In genomic region chr5:6181147-6181729, GRCh38 we compare ENCODE assay signal across 18 cellular contexts.
DNase-seq lines count a peak whose midpoint lies in the region; ATAC-seq and TF ChIP-seq lines count a peak whose summit lies in the region.
"Had no signal": no experiment of that assay in that cellular context is flagged by ENCODE, and none has a peak within 500 bp of the region (broad histone marks: within the 10 kb centered on the region; RNA-seq: fewer than 3 reads in every experiment).

No MANE protein-coding gene starts in this region.

- H3K4me3 Mint-ChIP-seq in stimulated activated naive CD8-positive, alpha-beta T cell treated with anti-CD3 and anti-CD28 coated beads, Interleukin-15, amount 100 ng/mL, for 72 hours: no peak overlapping the region
- H3K4me3 Mint-ChIP-seq: CD14-positive monocyte; T-helper 1 cell treated with Interleukin-12 subunit alpha and Interleukin-12 subunit beta and Interleukin-4 antibody, amounts not matched to agents 30 μg/mL and 1 μg/mL, for 36 hours had no signal

- H3K9me3 ChIP-seq in esophagus muscularis mucosa (no peaks in the 10 kb centered on the region), vagina (no peaks in the 10 kb centered on the region), aorta (ENCODE audit: control insufficient read depth, low read length) (no peaks in the 10 kb centered on the region)
- H3K9me3 ChIP-seq: HAP-1, SK-N-SH had no signal

- H3K4me1 ChIP-seq in esophagus muscularis mucosa: no peaks in the 10 kb centered on the region
- H3K4me1 ChIP-seq in vagina: no peaks in the 10 kb centered on the region
- no peaks in the 10 kb centered on the region for H3K4me1 ChIP-seq in aorta (ENCODE audit: control insufficient read depth in 1 of 2, insufficient read depth in 2 of 2, low read length in 2 of 2)
- H3K4me1 ChIP-seq: HAP-1 had no signal

- TF ChIP-seq POLR2A in esophagus muscularis mucosa (IDR thresholded peaks at IDR 0.05; ENCODE audit: low read depth) (no peak), vagina (IDR thresholded peaks at IDR 0.05) (no peak)

- H3K9me3 Mint-ChIP-seq in stimulated activated naive CD8-positive, alpha-beta T cell treated with anti-CD3 and anti-CD28 coated beads, Interleukin-15, amount 100 ng/mL, for 72 hours: peaks cover 0 to 6% of the 10 kb centered on the region in 2 donors
- H3K9me3 Mint-ChIP-seq: T-helper 1 cell treated with Interleukin-12 subunit alpha and Interleukin-12 subunit beta and Interleukin-4 antibody, amounts not matched to agents 30 μg/mL and 1 μg/mL, for 36 hours had no signal

- TF ChIP-seq CTCF in esophagus muscularis mucosa (IDR thresholded peaks at IDR 0.05): no peak
- no peak for TF ChIP-seq CTCF in vagina (IDR thresholded peaks at IDR 0.05)

- no peak overlapping the region for H3K4me3 ChIP-seq in esophagus muscularis mucosa
- H3K4me3 ChIP-seq in vagina: no peak overlapping the region
- no peak overlapping the region for H3K4me3 ChIP-seq in aorta (ENCODE audit: low read length in 2 of 2)
- H3K4me3 ChIP-seq: HAP-1 had no signal

- intact Hi-C loops in esophagus muscularis mucosa (cut with DNase I) (no loop called here), vagina (cut with DNase I) (no loop called here), aorta (cut with DNase I) (no loop called here)

- WGBS in esophagus muscularis mucosa: 67% methylated on average over 5 of the region's 5 CpGs
- 71 to 85% methylated on average over 5 of the region's 5 CpGs for WGBS in aorta, 2 donors

- H3K27me3 ChIP-seq in esophagus muscularis mucosa (no peaks in the 10 kb centered on the region), vagina (no peaks in the 10 kb centered on the region), aorta (ENCODE audit: control insufficient read depth in 1 of 2, insufficient read depth in 2 of 2, low read length in 1 of 2) (no peaks in the 10 kb centered on the region)

- DNase-seq in stimulated activated naive CD8-positive, alpha-beta T cell treated with anti-CD3 and anti-CD28 coated beads, Interleukin-15, amount 100 ng/mL, for 72 hours: no peak
- DNase-seq in stimulated activated naive CD8-positive, alpha-beta T cell treated with anti-CD3 and anti-CD28 coated beads, Interleukin-15, Interleukin-2, amounts not matched to agents 100 U/mL and 50 U/mL, for 24 hours: no peak
- DNase-seq in NCI-H748 (lab: John Stamatoyannopoulos, UW; ENCODE audit: unreplicated experiment) (peak; percentile 62), esophagus muscularis mucosa (ENCODE audit: extremely low spot score) (peak; percentile 82), vagina (ENCODE audit: extremely low spot score in 2 of 2) (peak; percentile 62 to 81), pons (ENCODE audit: low spot score) (no peak), aorta (no peak)
- DNase-seq: COR-L47, DMS53, NCI-H2029, NCI-H446, Right ventricle myocardium superior, SK-N-SH had no signal

- no peaks in the 10 kb centered on the region for H3K4me1 Mint-ChIP-seq in stimulated activated naive CD8-positive, alpha-beta T cell treated with anti-CD3 and anti-CD28 coated beads, Interleukin-15, amount 100 ng/mL, for 72 hours
- H3K4me1 Mint-ChIP-seq: CD14-positive monocyte had no signal

- peak; percentile 22 for ATAC-seq in stimulated activated naive CD8-positive, alpha-beta T cell treated with anti-CD3 and anti-CD28 coated beads, Interleukin-15, amount 100 ng/mL, for 72 hours
- ATAC-seq in stimulated activated naive CD8-positive, alpha-beta T cell treated with anti-CD3 and anti-CD28 coated beads, Interleukin-15, Interleukin-2, amounts not matched to agents 100 U/mL and 50 U/mL, for 24 hours: no peak
- ATAC-seq in aorta (ENCODE audit: low FRiP score): no peak
- no peak for ATAC-seq in HG02973 (IDR thresholded peaks at IDR 0.05; ENCODE audit: unreplicated experiment)
- ATAC-seq: Panc1 had no signal

- H3K27ac ChIP-seq in esophagus muscularis mucosa (replicated peaks in 1 of 4) (no peak overlapping the region), vagina (no peak overlapping the region), aorta (ENCODE audit: low read depth in 1 of 2, low read length in 2 of 2) (no peak overlapping the region)

- peaks cover 30% of the 10 kb centered on the region for H3K27me3 Mint-ChIP-seq in stimulated activated naive CD8-positive, alpha-beta T cell treated with anti-CD3 and anti-CD28 coated beads, Interleukin-15, amount 100 ng/mL, for 72 hours

- no peaks in the 10 kb centered on the region for H3K36me3 ChIP-seq in esophagus muscularis mucosa
- H3K36me3 ChIP-seq in vagina: no peaks in the 10 kb centered on the region
- H3K36me3 ChIP-seq in aorta (ENCODE audit: control insufficient read depth in 1 of 2, insufficient read depth in 2 of 2, low read length in 1 of 2): no peaks in the 10 kb centered on the region
- H3K36me3 ChIP-seq: HAP-1 had no signal

- no peak for TF ChIP-seq EP300 in esophagus muscularis mucosa (IDR thresholded peaks at IDR 0.05)

- peak overlapping the region; percentile 2 to 36 for H3K27ac Mint-ChIP-seq in stimulated activated naive CD8-positive, alpha-beta T cell treated with anti-CD3 and anti-CD28 coated beads, Interleukin-15, amount 100 ng/mL, for 72 hours
- H3K27ac Mint-ChIP-seq: CD14-positive monocyte; T-helper 1 cell treated with Interleukin-12 subunit alpha and Interleukin-12 subunit beta and Interleukin-4 antibody, amounts not matched to agents 30 μg/mL and 1 μg/mL, for 36 hours had no signal

Comparison
In these comparisons a context has a peak if more than half of its experiments do, and no peak if none do; other contexts are left out.
1. DNase-seq: peak in NCI-H748 (single experiment), esophagus muscularis mucosa (single experiment) and vagina (2 of 2); none in stimulated activated naive CD8-positive, alpha-beta T cell treated with anti-CD3 and anti-CD28 coated beads, Interleukin-15, amount 100 ng/mL, for 72 hours (0 of 2), stimulated activated naive CD8-positive, alpha-beta T cell treated with anti-CD3 and anti-CD28 coated beads, Interleukin-15, Interleukin-2, amounts not matched to agents 100 U/mL and 50 U/mL, for 24 hours (single experiment), pons (single experiment) and aorta (0 of 2).